In genomic region chr7:93715234-93715633, GRCh38 we compare ENCODE assay signal across 8 cellular contexts.
A peak's percentile ranks its signal among the peaks of the same experiment; 100 is the strongest.
DNase-seq lines count a peak whose midpoint lies in the region; ATAC-seq and TF ChIP-seq lines count a peak whose summit lies in the region.

No MANE protein-coding gene starts in this region.

- no peaks in the 10 kb centered on the region for H3K36me3 Mint-ChIP-seq in activated B cell treated with CpG ODN at 0.5 μM for 24 hours (ENCODE audit: low read depth)

- H3K27me3 ChIP-seq in AG04450 (ENCODE audit: control insufficient read depth, insufficient read depth, low read length) = no peaks in the 10 kb centered on the region
- H3K27me3 ChIP-seq in heart right ventricle = no peaks in the 10 kb centered on the region
- peaks cover 0 to 4% (median 0%) of the 10 kb centered on the region in 7 donors for H3K27me3 ChIP-seq in spleen (replicated peaks in 1 of 7)

- intact Hi-C loops in activated B cell treated with CpG ODN at 0.5 μM for 24 hours (cut with micrococcal nuclease) = loop anchor here (1.0 to 10.0 kb wide), 6 partner anchors 372 to 720 kb away; no protein-coding TSS in a partner anchor
- intact Hi-C loops in heart right ventricle (cut with DNase I) = no loop called here
- intact Hi-C loops in spleen (cut with DNase I; ENCODE audit: low total_unique reads) = no loop called here

- H3K27ac ChIP-seq in AG04450 (ENCODE audit: low read depth, low read length) (no peak overlapping the region), heart right ventricle (no peak overlapping the region), spleen (no peak overlapping the region)

- WGBS in heart right ventricle, 2 donors = 49 to 50% methylated on average over 6 of the region's 6 CpGs
- WGBS in spleen, 5 donors = 40 to 47% (median 45%) methylated on average over 6 of the region's 6 CpGs

- no peaks in the 10 kb centered on the region for H3K9me3 Mint-ChIP-seq in activated B cell treated with CpG ODN at 0.5 μM for 24 hours

- ATAC-seq in GM18870 (IDR thresholded peaks at IDR 0.05; ENCODE audit: unreplicated experiment) (peak; percentile 64), activated B cell treated with CpG ODN at 0.5 μM for 24 hours (ENCODE audit: low read depth) (no peak), heart right ventricle (peak in 1 of 8 donors; percentile 34), HG02870 (IDR thresholded peaks at IDR 0.05; ENCODE audit: unreplicated experiment) (no peak)

- POLR2A ChIA-PET in AG04450 (lab: Yijun Ruan, JAX) (no interaction called here), activated B cell treated with CpG ODN at 0.5 μM for 24 hours (lab: Charles Lee) (no interaction called here)

- H3K4me3 Mint-ChIP-seq in activated B cell treated with CpG ODN at 0.5 μM for 24 hours = no peak overlapping the region

- TF ChIP-seq POLR2A in spleen (IDR thresholded peaks at IDR 0.05) = no peak

- TF ChIP-seq CTCF in AG04450 (IDR thresholded peaks at IDR 0.05; ENCODE audit: low read depth, low read length) (peak; percentile 74), LNCAP (IDR thresholded peaks at IDR 0.05) (peak; percentile 61), activated B cell treated with CpG ODN at 0.5 μM for 24 hours (IDR thresholded peaks at IDR 0.05) (no peak), heart right ventricle (IDR thresholded peaks at IDR 0.05) (peak in 8 of 9 donors; percentile 14 to 64 (median 44)), spleen (IDR thresholded peaks at IDR 0.05 in 8 of 11, conservative IDR thresholded peaks at IDR 0.05 in 3 of 11) (peak in 6 of 11 experiments; percentile 9 to 47 (median 29))

- H3K36me3 ChIP-seq in heart right ventricle (no peaks in the 10 kb centered on the region), spleen (no peaks in the 10 kb centered on the region)

- no peak overlapping the region for H3K27ac Mint-ChIP-seq in activated B cell treated with CpG ODN at 0.5 μM for 24 hours

- no peak overlapping the region for H3K4me3 ChIP-seq in AG04450 (ENCODE audit: low read depth, low read length)
- H3K4me3 ChIP-seq in heart right ventricle = no peak overlapping the region
- H3K4me3 ChIP-seq in spleen = no peak overlapping the region

- H3K9me3 ChIP-seq in AG04450 (ENCODE audit: control insufficient read depth, insufficient read depth, low read length) (no peaks in the 10 kb centered on the region), heart right ventricle (no peaks in the 10 kb centered on the region), spleen (no peaks in the 10 kb centered on the region)

- peaks cover 10% of the 10 kb centered on the region for H3K27me3 Mint-ChIP-seq in activated B cell treated with CpG ODN at 0.5 μM for 24 hours

- DNase-seq in AG04450 (ENCODE audit: low read depth, low spot score) (peak; percentile 1), activated B cell treated with CpG ODN at 0.5 μM for 24 hours (peak; percentile 14), heart right ventricle (peak; percentile 22 to 36), spleen (peak; percentile 75), mesenteric fat pad (ENCODE audit: low spot score) (no peak)

- H3K4me1 ChIP-seq in heart right ventricle (peaks cover 0 to 24% (median 7%) of the 10 kb centered on the region in 9 donors), spleen (no peaks in the 10 kb centered on the region)

- CTCF ChIA-PET in AG04450 (lab: Charles Lee) = interaction anchor here (0.6 to 1.7 kb wide), 12 partner anchors 10 to 1717 kb away, joined by 3 to 13 read pairs (median 4); no protein-coding TSS in a partner anchor
- CTCF ChIA-PET in activated B cell treated with CpG ODN at 0.5 μM for 24 hours (lab: Charles Lee) = interaction anchor here (0.9 to 2.7 kb wide), 9 partner anchors 12 to 721 kb away, joined by 3 to 14 read pairs (median 4); partner anchors contain the start of gene COL1A2

- no peaks in the 10 kb centered on the region for H3K4me1 Mint-ChIP-seq in activated B cell treated with CpG ODN at 0.5 μM for 24 hours
